ENCODE assay signal across 9 cellular contexts in genomic region chr12:54285150-54286041, GRCh38. TPM values are rescaled to one million over a fixed set of nuclear protein-coding genes. Genes with fewer than 3 reads are reported as not detected.
DNase-seq lines count a peak whose midpoint lies in the region; ATAC-seq, FAIRE-seq and TF ChIP-seq lines count a peak whose summit lies in the region.
"Had no signal": no experiment of that assay in that cellular context is flagged by ENCODE, and none has a peak within 500 bp of the region (broad histone marks: within the 10 kb centered on the region; RNA-seq: fewer than 3 reads in every experiment).

No MANE protein-coding gene starts in this region.

- H3K9me3 Mint-ChIP-seq in stimulated activated naive CD8-positive, alpha-beta T cell treated with anti-CD3 and anti-CD28 coated beads, Interleukin-15, Interleukin-2, amounts not matched to agents 100 ng/mL and 50 ng/mL, for 24 hours = no peaks in the 10 kb centered on the region
- no peaks in the 10 kb centered on the region for H3K9me3 Mint-ChIP-seq in activated T-helper 17 cell treated with anti-CD3 and anti-CD28 coated beads, Interleukin-2, amount 50 U/mL, for 72 hours

- peak overlapping the region; percentile 76 for H3K27ac Mint-ChIP-seq in stimulated activated naive CD8-positive, alpha-beta T cell treated with anti-CD3 and anti-CD28 coated beads, Interleukin-15, Interleukin-2, amounts not matched to agents 100 ng/mL and 50 ng/mL, for 24 hours
- H3K27ac Mint-ChIP-seq in activated T-helper 17 cell treated with anti-CD3 and anti-CD28 coated beads, Interleukin-2, amount 50 U/mL, for 72 hours = peak overlapping the region; percentile 65

- 45 to 51% methylated on average over 5 of the region's 5 CpGs for WGBS in gastroesophageal sphincter (ENCODE audit: low coverage in 1 of 2), 2 donors

- TF ChIP-seq CTCF in kidney (IDR thresholded peaks at IDR 0.05; ENCODE audit: borderline replicate concordance, extremely low read depth, insufficient read depth) = peak; percentile 7
- peak in 2 of 4 experiments; percentile 21 to 22 for TF ChIP-seq CTCF in gastroesophageal sphincter (IDR thresholded peaks at IDR 0.05)

- FAIRE-seq in kidney (lab: Jason Lieb, UNC) = no peak

- H3K9me3 ChIP-seq in kidney (ENCODE audit: control insufficient read depth in 1 of 2, low read length in 2 of 2) (no peaks in the 10 kb centered on the region), gastroesophageal sphincter (no peaks in the 10 kb centered on the region)

- intact Hi-C loops in kidney (cut with DNase I) = no loop called here

- H3K27me3 Mint-ChIP-seq in stimulated activated naive CD8-positive, alpha-beta T cell treated with anti-CD3 and anti-CD28 coated beads, Interleukin-15, Interleukin-2, amounts not matched to agents 100 ng/mL and 50 ng/mL, for 24 hours = no peaks in the 10 kb centered on the region
- H3K27me3 Mint-ChIP-seq in activated T-helper 17 cell treated with anti-CD3 and anti-CD28 coated beads, Interleukin-2, amount 50 U/mL, for 72 hours = no peaks in the 10 kb centered on the region

- H3K4me1 ChIP-seq in kidney (ENCODE audit: control insufficient read depth in 1 of 2, insufficient read depth in 1 of 2, low read depth in 1 of 2, low read length in 2 of 2) (peaks cover 14 to 19% of the 10 kb centered on the region in 2 donors), gastroesophageal sphincter (peaks cover 22 to 68% (median 34%) of the 10 kb centered on the region in 3 donors)

- no peak overlapping the region for H3K4me3 Mint-ChIP-seq in stimulated activated naive CD8-positive, alpha-beta T cell treated with anti-CD3 and anti-CD28 coated beads, Interleukin-15, Interleukin-2, amounts not matched to agents 100 ng/mL and 50 ng/mL, for 24 hours
- no peak overlapping the region for H3K4me3 Mint-ChIP-seq in activated T-helper 17 cell treated with anti-CD3 and anti-CD28 coated beads, Interleukin-2, amount 50 U/mL, for 72 hours

- TF ChIP-seq EP300 in gastroesophageal sphincter (IDR thresholded peaks at IDR 0.05) = no peak

- no peak overlapping the region for H3K27ac ChIP-seq in kidney (ENCODE audit: low read depth in 2 of 2, low read length in 2 of 2)
- no peak overlapping the region for H3K27ac ChIP-seq in gastroesophageal sphincter

- ATAC-seq in stimulated activated naive CD8-positive, alpha-beta T cell treated with anti-CD3 and anti-CD28 coated beads, Interleukin-15, Interleukin-2, amounts not matched to agents 100 U/mL and 50 U/mL, for 24 hours = no peak
- no peak for ATAC-seq in activated T-helper 17 cell treated with anti-CD3 and anti-CD28 coated beads, Interleukin-2, amount 50 U/mL, for 72 hours (replicated peaks)
- ATAC-seq in GM19328 (IDR thresholded peaks at IDR 0.05; ENCODE audit: unreplicated experiment) = no peak
- no peak for ATAC-seq in gastroesophageal sphincter

- TF ChIP-seq POLR2A in gastroesophageal sphincter (IDR thresholded peaks at IDR 0.05) = no peak

- DNase-seq in stimulated activated naive CD8-positive, alpha-beta T cell treated with anti-CD3 and anti-CD28 coated beads, Interleukin-15, Interleukin-2, amounts not matched to agents 100 U/mL and 50 U/mL, for 24 hours = no peak
- DNase-seq in kidney = no peak
- no peak for DNase-seq in foreskin melanocyte
- no peak for DNase-seq in activated T-cell treated with anti-CD3 and anti-CD28 coated beads for 4 hours
- DNase-seq: NCI-H2107 had no signal

- H3K9ac ChIP-seq in kidney (ENCODE audit: low read length in 2 of 2) = no peak overlapping the region

- H3K4me3 ChIP-seq in kidney (ENCODE audit: low read length in 2 of 2) (peak overlapping the region in 1 of 2 donors; percentile 12), gastroesophageal sphincter (no peak overlapping the region)

- H3K4me1 Mint-ChIP-seq in stimulated activated naive CD8-positive, alpha-beta T cell treated with anti-CD3 and anti-CD28 coated beads, Interleukin-15, Interleukin-2, amounts not matched to agents 100 ng/mL and 50 ng/mL, for 24 hours (ENCODE audit: low read depth) = peaks cover 55% of the 10 kb centered on the region
- peaks cover 20% of the 10 kb centered on the region for H3K4me1 Mint-ChIP-seq in activated T-helper 17 cell treated with anti-CD3 and anti-CD28 coated beads, Interleukin-2, amount 50 U/mL, for 72 hours

- H3K36me3 ChIP-seq in kidney (ENCODE audit: control insufficient read depth in 1 of 2, insufficient read depth in 2 of 2, low read length in 2 of 2) (peaks cover 42 to 60% of the 10 kb centered on the region in 2 donors), gastroesophageal sphincter (peaks cover 20 to 83% of the 10 kb centered on the region in 2 donors)

- H3K27me3 ChIP-seq in gastroesophageal sphincter = no peaks in the 10 kb centered on the region

- H3K36me3 Mint-ChIP-seq in stimulated activated naive CD8-positive, alpha-beta T cell treated with anti-CD3 and anti-CD28 coated beads, Interleukin-15, Interleukin-2, amounts not matched to agents 100 ng/mL and 50 ng/mL, for 24 hours (ENCODE audit: low read depth) = no peaks in the 10 kb centered on the region
- no peaks in the 10 kb centered on the region for H3K36me3 Mint-ChIP-seq in activated T-helper 17 cell treated with anti-CD3 and anti-CD28 coated beads, Interleukin-2, amount 50 U/mL, for 72 hours (ENCODE audit: low read depth)

RNA-seq across cellular contexts. Expression of gene HNRNPA1, which starts 4.9 kb away (rescaled TPM):
- total RNA-seq in activated T-helper 17 cell treated with anti-CD3 and anti-CD28 coated beads, Interleukin-2, amount 50 U/mL, for 72 hours = 1,000 to 10,000 TPM; 1,204 to 1,551 TPM
- total RNA-seq in kidney = 964 TPM
- polyA plus RNA-seq in kidney (ENCODE audit: insufficient read depth, low read depth, low replicate concordance) = 648 TPM
- total RNA-seq in gastroesophageal sphincter = 100 to 1,000 TPM; 250 to 459 (median 349) TPM

RNA-seq across cellular contexts. Expression of gene CBX5, which starts 5.5 kb away (rescaled TPM):
- 10 to 100 TPM; 82.0 to 89.7 TPM for total RNA-seq in activated T-helper 17 cell treated with anti-CD3 and anti-CD28 coated beads, Interleukin-2, amount 50 U/mL, for 72 hours
- total RNA-seq in kidney = 112 TPM
- 15.0 TPM for polyA plus RNA-seq in kidney (ENCODE audit: insufficient read depth, low read depth, low replicate concordance)
- 10 to 100 TPM; 32.5 to 62.4 (median 49.3) TPM for total RNA-seq in gastroesophageal sphincter

RNA-seq across cellular contexts. Expression of gene NFE2, which starts 15.4 kb away (rescaled TPM):
- not detected for total RNA-seq in activated T-helper 17 cell treated with anti-CD3 and anti-CD28 coated beads, Interleukin-2, amount 50 U/mL, for 72 hours
- total RNA-seq in kidney (1.6 TPM), gastroesophageal sphincter (1 to 10 TPM in 1 of 4 donors, under 1 TPM in 2, not detected in 1; 0.37 to 1.6 (median 0.77) TPM)
- polyA plus RNA-seq in kidney (ENCODE audit: insufficient read depth, low read depth, low replicate concordance) = not detected

RNA-seq across cellular contexts. Expression of gene COPZ1, which starts 39.5 kb away (rescaled TPM):
- total RNA-seq in activated T-helper 17 cell treated with anti-CD3 and anti-CD28 coated beads, Interleukin-2, amount 50 U/mL, for 72 hours = 10 to 100 TPM; 75.4 to 86.8 TPM
- total RNA-seq in kidney (141 TPM), gastroesophageal sphincter (100 to 1,000 TPM in 1 of 4 donors, 10 to 100 TPM in 3; 47.0 to 138 (median 57.5) TPM)
- 181 TPM for polyA plus RNA-seq in kidney (ENCODE audit: insufficient read depth, low read depth, low replicate concordance)
